Comparison of ENCODE assay signal across 17 cellular contexts in the genomic region with DNA sequence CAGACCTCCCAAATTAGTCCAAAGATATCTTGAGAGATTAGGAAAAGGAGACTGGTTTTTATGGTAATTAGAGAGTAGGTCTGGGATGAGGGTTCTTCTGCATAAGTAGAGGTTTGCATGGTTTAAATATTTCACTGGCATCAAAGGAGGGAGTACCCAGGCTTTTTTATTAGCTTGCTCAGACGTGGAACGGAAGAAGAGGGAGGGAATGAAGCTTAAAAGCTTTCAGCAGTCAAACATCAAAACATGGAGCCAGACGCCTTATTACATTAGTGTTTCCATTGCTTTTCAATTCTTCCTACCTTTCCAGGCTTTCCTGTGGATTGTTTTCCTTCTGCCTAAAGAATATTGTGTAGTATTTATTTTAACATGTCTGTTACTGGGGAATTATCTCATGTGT.
DNase-seq lines count a peak whose midpoint lies in the region; ATAC-seq and TF ChIP-seq lines count a peak whose summit lies in the region.
"Had no signal": no experiment of that assay in that cellular context is flagged by ENCODE, and none has a peak within 500 bp of the region (broad histone marks: within the 10 kb centered on the region; RNA-seq: fewer than 3 reads in every experiment).

No MANE protein-coding gene starts in this region.

- peak; percentile 0 for DNase-seq in NCI-H748 (lab: John Stamatoyannopoulos, UW; ENCODE audit: unreplicated experiment)
- no peak for DNase-seq in NCI-H748 treated with DMSO at 0.1 percent for 48 hours (lab: John Stamatoyannopoulos, UW)
- DNase-seq in islet precursor cell: peak; percentile 59
- no peak for DNase-seq in stimulated activated naive B cell treated with anti-CD40 and anti-IgM and Interleukin-4, amounts not matched to agents 10 μg/mL and 1 μg/mL and 100 μg/mL, for 72 hours
- no peak for DNase-seq in stimulated activated CD4-positive, alpha-beta T cell treated with anti-CD3 and anti-CD28 coated beads, Interleukin-15, amount 100 ng/mL, for 24 hours
- no peak for DNase-seq in DMS 273 (lab: John Stamatoyannopoulos, UW; ENCODE audit: unreplicated experiment)
- DNase-seq: 8988T; ACHN; Calu3; CD4-positive, CD25-positive, alpha-beta regulatory T cell; DMS79; H9 had no signal

- no peaks in the 10 kb centered on the region for H3K9me3 Mint-ChIP-seq in stimulated activated naive B cell treated with anti-CD40 and anti-IgM and Interleukin-4, amounts not matched to agents 10 μg/mL and 1 μg/mL and 100 μg/mL, for 72 hours
- H3K9me3 Mint-ChIP-seq: GM23338, H9 had no signal

- peak overlapping the region; percentile 2; the same call in 1 of the 2 replicates for H3K9ac ChIP-seq in OCI-LY1 (ENCODE audit: low read length)
- H3K9ac ChIP-seq: BLaER1 treated with 17β-estradiol and CSF1 and Interleukin-3, amounts not matched to agents 10 nM and 100 nM had no signal

- H3K4me1 ChIP-seq in OCI-LY1 (ENCODE audit: insufficient read depth, low read length, severe bottlenecking): peaks cover 63% of the 10 kb centered on the region

- ATAC-seq in stimulated activated naive B cell treated with anti-CD40 and anti-IgM and Interleukin-4, amounts not matched to agents 10 μg/mL and 1 μg/mL and 100 μg/mL, for 72 hours (replicated peaks): no peak
- ATAC-seq in GM19467 (IDR thresholded peaks at IDR 0.05; ENCODE audit: unreplicated experiment): no peak
- ATAC-seq: GM23338 had no signal

- peaks cover 30% of the 10 kb centered on the region; the same call in 1 of the 2 replicates for H3K79me2 ChIP-seq in OCI-LY1 (ENCODE audit: insufficient read depth, low read length)

- no peaks in the 10 kb centered on the region for H3K9me2 ChIP-seq in OCI-LY1 (ENCODE audit: low read depth, low read length)

- TF ChIP-seq CTCF in OCI-LY1 (IDR thresholded peaks at IDR 0.05; ENCODE audit: low read length): no peak

- H3K4me3 ChIP-seq in OCI-LY1 (ENCODE audit: low read depth, low read length, poor library complexity, severe bottlenecking): no peak overlapping the region
- H3K4me3 ChIP-seq: BLaER1 treated with 17β-estradiol and CSF1 and Interleukin-3, amounts not matched to agents 10 nM and 100 nM; GM23338 had no signal

- H3K4me2 ChIP-seq in OCI-LY1 (ENCODE audit: low read length): peak overlapping the region; percentile 27; the same call in 1 of the 2 replicates
- H3K4me2 ChIP-seq: BLaER1 treated with 17β-estradiol and CSF1 and Interleukin-3, amounts not matched to agents 10 nM and 100 nM; GM23338 had no signal

- peak overlapping the region; percentile 20 for H2AFZ ChIP-seq in OCI-LY1 (ENCODE audit: low read length)
- H2AFZ ChIP-seq: GM23338 had no signal

- H3K27ac Mint-ChIP-seq in stimulated activated naive B cell treated with anti-CD40 and anti-IgM and Interleukin-4, amounts not matched to agents 10 μg/mL and 1 μg/mL and 100 μg/mL, for 72 hours: no peak overlapping the region
- H3K27ac Mint-ChIP-seq: CD4-positive, CD25-positive, alpha-beta regulatory T cell; GM23338; H9 had no signal

- H3K4me3 Mint-ChIP-seq in stimulated activated naive B cell treated with anti-CD40 and anti-IgM and Interleukin-4, amounts not matched to agents 10 μg/mL and 1 μg/mL and 100 μg/mL, for 72 hours: no peak overlapping the region
- H3K4me3 Mint-ChIP-seq: CD4-positive, CD25-positive, alpha-beta regulatory T cell; GM23338; H9 had no signal

- no peaks in the 10 kb centered on the region for H3K27me3 ChIP-seq in OCI-LY1 (ENCODE audit: insufficient read depth, low read length)
- H3K27me3 ChIP-seq: BLaER1 treated with 17β-estradiol and CSF1 and Interleukin-3, amounts not matched to agents 10 nM and 100 nM had no signal

- H3K27ac ChIP-seq in OCI-LY1 (ENCODE audit: low read depth, low read length, poor library complexity, severe bottlenecking): peak overlapping the region; percentile 50
- H3K27ac ChIP-seq: BLaER1 treated with 17β-estradiol and CSF1 and Interleukin-3, amounts not matched to agents 10 nM and 100 nM; HL-60 had no signal

- no peaks in the 10 kb centered on the region for H3K36me3 Mint-ChIP-seq in stimulated activated naive B cell treated with anti-CD40 and anti-IgM and Interleukin-4, amounts not matched to agents 10 μg/mL and 1 μg/mL and 100 μg/mL, for 72 hours
- H3K36me3 Mint-ChIP-seq: CD4-positive, CD25-positive, alpha-beta regulatory T cell had no signal

- H4K20me1 ChIP-seq in OCI-LY1 (ENCODE audit: insufficient read depth, low read length): no peaks in the 10 kb centered on the region
- H4K20me1 ChIP-seq: BLaER1 treated with 17β-estradiol and CSF1 and Interleukin-3, amounts not matched to agents 10 nM and 100 nM had no signal

- H3K36me3 ChIP-seq in OCI-LY1 (ENCODE audit: insufficient read depth, low read length): peaks cover 6% of the 10 kb centered on the region; the same call in 1 of the 2 replicates
- H3K36me3 ChIP-seq: BLaER1 treated with 17β-estradiol and CSF1 and Interleukin-3, amounts not matched to agents 10 nM and 100 nM had no signal

- no peaks in the 10 kb centered on the region for H3K27me3 Mint-ChIP-seq in stimulated activated naive B cell treated with anti-CD40 and anti-IgM and Interleukin-4, amounts not matched to agents 10 μg/mL and 1 μg/mL and 100 μg/mL, for 72 hours
- H3K27me3 Mint-ChIP-seq: CD4-positive, CD25-positive, alpha-beta regulatory T cell had no signal

- no peaks in the 10 kb centered on the region for H3K4me1 Mint-ChIP-seq in stimulated activated naive B cell treated with anti-CD40 and anti-IgM and Interleukin-4, amounts not matched to agents 10 μg/mL and 1 μg/mL and 100 μg/mL, for 72 hours
- H3K4me1 Mint-ChIP-seq: CD4-positive, CD25-positive, alpha-beta regulatory T cell had no signal

- 0 out of 2 replicates have a peak, but pooled peaks cover 3% of the 10 kb centered on the region for H3K9me3 ChIP-seq in OCI-LY1 (ENCODE audit: low read length)
- H3K9me3 ChIP-seq: BLaER1 treated with 17β-estradiol and CSF1 and Interleukin-3, amounts not matched to agents 10 nM and 100 nM had no signal

- H3F3A ChIP-seq in OCI-LY1 (ENCODE audit: insufficient read depth, low read length): 0 out of 2 replicates have a peak, but pooled peaks cover 4% of the 10 kb centered on the region

Comparison
In these comparisons a context has a peak if more than half of its experiments do, and no peak if none do; other contexts are left out.
1. DNase-seq: peak in NCI-H748 (single experiment) and islet precursor cell (single experiment); none in NCI-H748 treated with DMSO at 0.1 percent for 48 hours (single experiment), stimulated activated naive B cell treated with anti-CD40 and anti-IgM and Interleukin-4, amounts not matched to agents 10 μg/mL and 1 μg/mL and 100 μg/mL, for 72 hours (single experiment), stimulated activated CD4-positive, alpha-beta T cell treated with anti-CD3 and anti-CD28 coated beads, Interleukin-15, amount 100 ng/mL, for 24 hours (single experiment) and DMS 273 (single experiment).